8 cellular contexts compared by ENCODE assay signal in genomic region chr22:37658133-37659065, GRCh38. TPM values are rescaled to one million over a fixed set of nuclear protein-coding genes. Genes with fewer than 3 reads are reported as not detected.
A peak's percentile ranks its signal among the peaks of the same experiment; 100 is the strongest.
DNase-seq lines count a peak whose midpoint lies in the region; ATAC-seq and TF ChIP-seq lines count a peak whose summit lies in the region.

A gene with protein sequence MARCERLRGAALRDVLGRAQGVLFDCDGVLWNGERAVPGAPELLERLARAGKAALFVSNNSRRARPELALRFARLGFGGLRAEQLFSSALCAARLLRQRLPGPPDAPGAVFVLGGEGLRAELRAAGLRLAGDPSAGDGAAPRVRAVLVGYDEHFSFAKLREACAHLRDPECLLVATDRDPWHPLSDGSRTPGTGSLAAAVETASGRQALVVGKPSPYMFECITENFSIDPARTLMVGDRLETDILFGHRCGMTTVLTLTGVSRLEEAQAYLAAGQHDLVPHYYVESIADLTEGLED (plus strand): TSS chr22:37658723. CDS start chr22:37658783, 60 bp downstream.

- H3K4me3 ChIP-seq in duodenal mucosa (ENCODE audit: low read depth in 1 of 2, low read length in 2 of 2): peak within 1 kb of the TSS; percentile 72 to 90
- peak within 1 kb of the TSS; percentile 63 to 85 (median 75) for H3K4me3 ChIP-seq in right lobe of liver

- no peaks in the 10 kb centered on the region for H3K9me3 Mint-ChIP-seq in activated CD4-positive, alpha-beta memory T cell treated with anti-CD3 and anti-CD28 coated beads for 36 hours

- H3K9me3 ChIP-seq in duodenal mucosa (ENCODE audit: control insufficient read depth in 1 of 2, low read length in 2 of 2) (no peaks in the 10 kb centered on the region), right lobe of liver (no peaks in the 10 kb centered on the region)

- peaks cover 43 to 48% of the 10 kb centered on the region in 2 donors for H3K4me1 ChIP-seq in duodenal mucosa (ENCODE audit: control insufficient read depth in 1 of 2, insufficient read depth in 2 of 2, low read length in 2 of 2)
- H3K4me1 ChIP-seq in right lobe of liver: peaks cover 0 to 36% (median 11%) of the 10 kb centered on the region in 4 donors

- H3K27ac ChIP-seq in duodenal mucosa (ENCODE audit: low read depth, low read length) (peak within 1 kb of the TSS; percentile 82), right lobe of liver (peak within 1 kb of the TSS; percentile 65 to 77 (median 69))

- DNase-seq in CD1c-positive myeloid dendritic cell (ENCODE audit: extremely low spot score) (peak; percentile 99), NCI-H82 treated with DMSO at 0.1 percent for 48 hours (lab: John Stamatoyannopoulos, UW; ENCODE audit: unreplicated experiment) (peak; percentile 96), right lobe of liver (peak; percentile 99 to 100 (median 99))
- DNase-seq in activated CD4-positive, alpha-beta memory T cell treated with anti-CD3 and anti-CD28 coated beads for 36 hours: peak; percentile 98
- DNase-seq in stimulated activated CD4-positive, alpha-beta T cell treated with anti-CD3 and anti-CD28 coated beads, Interleukin-4, amount 100 ng/mL, for 4 hours: peak; percentile 98

- peaks cover 10% of the 10 kb centered on the region for H3K36me3 Mint-ChIP-seq in activated CD4-positive, alpha-beta memory T cell treated with anti-CD3 and anti-CD28 coated beads for 36 hours

- CTCF ChIA-PET in activated CD4-positive, alpha-beta memory T cell treated with anti-CD3 and anti-CD28 coated beads for 36 hours (lab: Charles Lee): interaction anchor here (0.8 to 14.0 kb wide), 8 partner anchors 10 to 50 kb away, joined by 3 to 184 read pairs (median 13); partner anchors contain the start of genes GGA1 and LGALS1

- H3K36me3 ChIP-seq in duodenal mucosa (ENCODE audit: control insufficient read depth in 1 of 2, insufficient read depth in 2 of 2, low read length in 2 of 2): peaks cover 3 to 4% of the 10 kb centered on the region in 2 donors
- H3K36me3 ChIP-seq in right lobe of liver: no peaks in the 10 kb centered on the region

- peaks cover 31% of the 10 kb centered on the region for H3K4me1 Mint-ChIP-seq in activated CD4-positive, alpha-beta memory T cell treated with anti-CD3 and anti-CD28 coated beads for 36 hours (ENCODE audit: low read depth)

- TF ChIP-seq POLR2A in right lobe of liver (IDR thresholded peaks at IDR 0.05): peak; percentile 95

- H3K27me3 ChIP-seq in duodenal mucosa (ENCODE audit: control insufficient read depth in 1 of 2, insufficient read depth in 2 of 2, low read length in 2 of 2) (no peaks in the 10 kb centered on the region), right lobe of liver (no peaks in the 10 kb centered on the region)

- H3K4me3 Mint-ChIP-seq in activated CD4-positive, alpha-beta memory T cell treated with anti-CD3 and anti-CD28 coated beads for 36 hours: peak within 1 kb of the TSS; percentile 87

- intact Hi-C loops in activated CD4-positive, alpha-beta memory T cell treated with anti-CD3 and anti-CD28 coated beads for 36 hours (cut with micrococcal nuclease): loop anchor here (1.0 to 2.0 kb wide), 3 partner anchors 16 to 50 kb away; partner anchors contain the start of gene GGA1
- intact Hi-C loops in right lobe of liver (cut with DNase I): no loop called here

- POLR2A ChIA-PET in activated CD4-positive, alpha-beta memory T cell treated with anti-CD3 and anti-CD28 coated beads for 36 hours (lab: Charles Lee): interaction anchor here (0.6 to 4.5 kb wide), 14 partner anchors 8 to 210 kb away, joined by 3 to 30 read pairs (median 4); partner anchors contain the start of genes GGA1, LGALS1 and SH3BP1

- peak; percentile 71 for ATAC-seq in GM19438 (IDR thresholded peaks at IDR 0.05; ENCODE audit: low read depth, unreplicated experiment)
- ATAC-seq in HG03575 (IDR thresholded peaks at IDR 0.05; ENCODE audit: extremely low read depth, insufficient number of reproducible peaks, low FRiP score, unreplicated experiment): peak; percentile 33
- ATAC-seq in right lobe of liver: peak; percentile 88 to 95 (median 92)

- peak in 1 of 4 donors; percentile 6 for TF ChIP-seq CTCF in right lobe of liver (IDR thresholded peaks at IDR 0.05)

- peak within 1 kb of the TSS; percentile 77 to 98 for H3K9ac ChIP-seq in duodenal mucosa (ENCODE audit: low read depth in 1 of 2, low read length in 2 of 2)

- peak within 1 kb of the TSS; percentile 72 for H3K27ac Mint-ChIP-seq in activated CD4-positive, alpha-beta memory T cell treated with anti-CD3 and anti-CD28 coated beads for 36 hours

- no peaks in the 10 kb centered on the region for H3K27me3 Mint-ChIP-seq in activated CD4-positive, alpha-beta memory T cell treated with anti-CD3 and anti-CD28 coated beads for 36 hours

- under 1% methylated on average over 24 of the region's 101 CpGs for WGBS in right lobe of liver (ENCODE audit: insufficient coverage, low coverage, low lambda C conversion rate, missing lambda C conversion rate)

RNA-seq across cellular contexts. Expression of the gene that starts here (rescaled TPM):
- total RNA-seq in activated CD4-positive, alpha-beta memory T cell treated with anti-CD3 and anti-CD28 coated beads for 36 hours: 10 to 100 TPM; 21.9 to 22.9 TPM
- total RNA-seq in right lobe of liver: 10 to 100 TPM; 15.7 to 63.4 (median 34.4) TPM

Comparison
In these comparisons a context has a peak if more than half of its experiments do, and no peak if none do; other contexts are left out.
1. Peak in every context shown above with its lines: DNase-seq, ATAC-seq, H3K4me3 ChIP-seq and H3K27ac ChIP-seq.
2. ATAC-seq: peak in every context shown above with its lines; median percentile 92 in right lobe of liver; 71 in GM19438; 33 in HG03575.